9 cellular contexts compared by ENCODE assay signal in the genomic region with DNA sequence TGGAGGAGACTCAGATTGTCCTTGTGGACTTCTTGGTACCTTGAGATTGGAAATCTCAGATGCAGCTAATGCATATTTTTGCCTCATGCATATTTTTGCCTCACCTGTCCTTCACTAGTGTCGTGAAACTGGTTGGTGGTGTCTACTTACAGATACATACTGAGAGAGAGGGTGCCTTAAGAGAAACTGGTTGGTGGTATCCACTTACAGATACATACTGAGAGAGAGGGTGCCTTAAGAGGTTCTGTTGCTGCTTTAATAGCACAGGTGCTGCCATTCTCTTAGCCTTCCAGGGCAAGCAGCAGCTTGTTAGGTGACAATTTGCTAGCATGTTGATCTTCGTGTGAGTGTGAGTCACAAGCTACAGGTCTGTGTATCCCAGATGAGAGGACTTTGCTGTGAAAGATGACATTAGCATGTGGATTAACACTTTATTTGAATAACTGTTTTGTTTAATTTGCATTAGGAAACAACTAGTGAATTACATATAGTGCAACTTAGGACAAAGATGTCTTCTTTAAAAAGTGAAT. TPM values are rescaled to one million over a fixed set of nuclear protein-coding genes. Genes with fewer than 3 reads are reported as not detected.
DNase-seq lines count a peak whose midpoint lies in the region; ATAC-seq and TF ChIP-seq lines count a peak whose summit lies in the region.
"Had no signal": no experiment of that assay in that cellular context is flagged by ENCODE, and none has a peak within 500 bp of the region (broad histone marks: within the 10 kb centered on the region; RNA-seq: fewer than 3 reads in every experiment).

No MANE protein-coding gene starts in this region.

- no peak overlapping the region for H3K4ac ChIP-seq in neuronal stem cell (ENCODE audit: low read length)

- H3K9ac ChIP-seq in neuronal stem cell (ENCODE audit: low read depth, low read length, poor library complexity) = no peak overlapping the region

- H2AFZ ChIP-seq in neuronal stem cell (ENCODE audit: low read length) = no peak overlapping the region

- H2BK120ac ChIP-seq in neuronal stem cell (ENCODE audit: low read depth, low read length) = no peak overlapping the region

- H4K91ac ChIP-seq in neuronal stem cell (ENCODE audit: low read depth, low read length, poor library complexity) = no peak overlapping the region

- peak overlapping the region; percentile 62 to 80 for H3K4me3 ChIP-seq in neuronal stem cell (ENCODE audit: low read length in 2 of 2)
- H3K4me3 ChIP-seq in left lung = no peak overlapping the region

- no CpG with 5 or more reads among the region's 2 CpGs for WGBS in neuronal stem cell (ENCODE audit: extremely low coverage in 2 of 2, insufficient read length in 2 of 2, insufficient replicate concordance in 1 of 2), 2 donors

- intact Hi-C loops in left lung (cut with DNase I) = no loop called here

- peaks cover 4% of the 10 kb centered on the region for H3K79me1 ChIP-seq in neuronal stem cell (ENCODE audit: low read depth, low read length)

- H3K4me3 Mint-ChIP-seq in activated naive CD8-positive, alpha-beta T cell treated with anti-CD3 and anti-CD28 coated beads, Interleukin-2, amount 50 U/mL, for 24 hours = peak overlapping the region; percentile 95

- H3K27ac ChIP-seq in neuronal stem cell (replicated peaks; ENCODE audit: low read length) = no peak overlapping the region
- no peak overlapping the region for H3K27ac ChIP-seq in left lung

- no peaks in the 10 kb centered on the region for H3K27me3 Mint-ChIP-seq in activated naive CD8-positive, alpha-beta T cell treated with anti-CD3 and anti-CD28 coated beads, Interleukin-2, amount 50 U/mL, for 24 hours

- no peak overlapping the region for H2BK5ac ChIP-seq in neuronal stem cell (ENCODE audit: low read length)

- H2AK5ac ChIP-seq in neuronal stem cell (ENCODE audit: low read depth, low read length) = no peak overlapping the region

- H3K9me3 ChIP-seq in neuronal stem cell (replicated peaks in 1 of 2; ENCODE audit: control insufficient read depth in 2 of 2, insufficient read depth in 1 of 2, low read depth in 1 of 2, low read length in 2 of 2) = no peaks in the 10 kb centered on the region
- H3K9me3 ChIP-seq in left lung = no peaks in the 10 kb centered on the region

- no peak for ATAC-seq in activated naive CD8-positive, alpha-beta T cell treated with anti-CD3 and anti-CD28 coated beads, Interleukin-2, amount 50 U/mL, for 24 hours
- ATAC-seq in left lung = no peak

- no peak overlapping the region for H3K14ac ChIP-seq in neuronal stem cell (ENCODE audit: low read length)

- peak; percentile 41 for DNase-seq in DMS 273 (lab: John Stamatoyannopoulos, UW; ENCODE audit: unreplicated experiment)
- no peak for DNase-seq in DMS 273 treated with DMSO at 0.1 percent for 48 hours (lab: John Stamatoyannopoulos, UW)
- DNase-seq in NCI-H128 (lab: John Stamatoyannopoulos, UW; ENCODE audit: unreplicated experiment) = peak; percentile 18
- no peak for DNase-seq in activated naive CD8-positive, alpha-beta T cell treated with anti-CD3 and anti-CD28 coated beads, Interleukin-2, amount 50 U/mL, for 24 hours
- no peak for DNase-seq in neuronal stem cell (ENCODE audit: low spot score)
- no peak for DNase-seq in left lung
- DNase-seq in 8988T = no peak
- no peak for DNase-seq in cerebellar nuclear complex (lab: John Stamatoyannopoulos, UW)
- DNase-seq: kidney glomerular epithelial cell had no signal

- H2BK12ac ChIP-seq in neuronal stem cell (ENCODE audit: low read length) = no peak overlapping the region

- H3K23ac ChIP-seq in neuronal stem cell (ENCODE audit: low read depth, low read length, poor library complexity) = no peak overlapping the region

- H3K27ac Mint-ChIP-seq in activated naive CD8-positive, alpha-beta T cell treated with anti-CD3 and anti-CD28 coated beads, Interleukin-2, amount 50 U/mL, for 24 hours = no peak overlapping the region

- H3K4me1 ChIP-seq in neuronal stem cell (ENCODE audit: control insufficient read depth in 2 of 2, insufficient read depth in 1 of 2, low read depth in 1 of 2, low read length in 2 of 2) = peaks cover 9 to 32% of the 10 kb centered on the region in 2 donors
- H3K4me1 ChIP-seq in left lung = peaks cover 2 to 47% of the 10 kb centered on the region in 2 donors

- peaks cover 40% of the 10 kb centered on the region for H3K36me3 Mint-ChIP-seq in activated naive CD8-positive, alpha-beta T cell treated with anti-CD3 and anti-CD28 coated beads, Interleukin-2, amount 50 U/mL, for 24 hours (ENCODE audit: low read depth)

- H3K4me2 ChIP-seq in neuronal stem cell (ENCODE audit: insufficient read depth, low read length, poor library complexity, severe bottlenecking) = peak overlapping the region; percentile 43

- H4K8ac ChIP-seq in neuronal stem cell (ENCODE audit: low read depth, low read length) = no peak overlapping the region

- H3K18ac ChIP-seq in neuronal stem cell (ENCODE audit: low read length) = no peak overlapping the region

- no peaks in the 10 kb centered on the region for H3K9me3 Mint-ChIP-seq in activated naive CD8-positive, alpha-beta T cell treated with anti-CD3 and anti-CD28 coated beads, Interleukin-2, amount 50 U/mL, for 24 hours

- no peak for TF ChIP-seq CTCF in left lung (IDR thresholded peaks at IDR 0.05)

- H3K4me1 Mint-ChIP-seq in activated naive CD8-positive, alpha-beta T cell treated with anti-CD3 and anti-CD28 coated beads, Interleukin-2, amount 50 U/mL, for 24 hours = peaks cover 63% of the 10 kb centered on the region

- no peaks in the 10 kb centered on the region for H3K27me3 ChIP-seq in neuronal stem cell (ENCODE audit: control insufficient read depth in 3 of 3, insufficient read depth in 3 of 3, low read depth in 1 of 3, low read length in 3 of 3)
- H3K27me3 ChIP-seq in left lung = no peaks in the 10 kb centered on the region

- peaks cover 13 to 57% of the 10 kb centered on the region in 2 donors for H3K36me3 ChIP-seq in neuronal stem cell (replicated peaks in 1 of 2; ENCODE audit: control insufficient read depth in 2 of 2, insufficient read depth in 2 of 2, low read length in 2 of 2)
- H3K36me3 ChIP-seq in left lung = no peaks in the 10 kb centered on the region

- H2BK15ac ChIP-seq in neuronal stem cell (ENCODE audit: low read length) = no peak overlapping the region

RNA-seq across cellular contexts. Expression of a gene that starts 1.4 kb away (rescaled TPM):
- polyA plus RNA-seq in neuronal stem cell (2013, experiment 1 of 2) = 707 TPM
- 711 TPM for polyA plus RNA-seq in neuronal stem cell (2013, experiment 2 of 2)
- total RNA-seq in left lung = 10 to 100 TPM; 10.2 to 27.7 TPM

RNA-seq across cellular contexts. Expression of a gene that starts 4.2 kb away (rescaled TPM):
- 34.7 TPM for polyA plus RNA-seq in neuronal stem cell (2013, experiment 1 of 2)
- polyA plus RNA-seq in neuronal stem cell (2013, experiment 2 of 2) = 36.7 TPM
- 10 to 100 TPM; 36.1 to 40.8 TPM for total RNA-seq in left lung

RNA-seq across cellular contexts. Expression of a gene that starts 23.2 kb away (rescaled TPM):
- 8.7 TPM for polyA plus RNA-seq in neuronal stem cell (2013, experiment 1 of 2)
- polyA plus RNA-seq in neuronal stem cell (2013, experiment 2 of 2) = 9.0 TPM
- 1 to 10 TPM; 3.6 to 5.1 TPM for total RNA-seq in left lung

RNA-seq across cellular contexts. Expression of a gene that starts 52.7 kb away (rescaled TPM):
- polyA plus RNA-seq in neuronal stem cell (2013, experiment 1 of 2) = 0.36 TPM
- polyA plus RNA-seq in neuronal stem cell (2013, experiment 2 of 2) = 0.37 TPM
- total RNA-seq in left lung = 1 to 10 TPM; 2.3 to 2.9 TPM

Comparison
In these comparisons a context has a peak if more than half of its experiments do, and no peak if none do; other contexts are left out.
1. DNase-seq: peak in DMS 273 (single experiment) and NCI-H128 (single experiment); none in DMS 273 treated with DMSO at 0.1 percent for 48 hours (single experiment), activated naive CD8-positive, alpha-beta T cell treated with anti-CD3 and anti-CD28 coated beads, Interleukin-2, amount 50 U/mL, for 24 hours (single experiment), neuronal stem cell (single experiment), left lung (0 of 2), 8988T (single experiment) and cerebellar nuclear complex (0 of 2).
2. H3K4me3 ChIP-seq: peak in neuronal stem cell (2 of 2); none in left lung (0 of 2).